ENCODE assay signal across 18 cellular contexts in the genomic region with DNA sequence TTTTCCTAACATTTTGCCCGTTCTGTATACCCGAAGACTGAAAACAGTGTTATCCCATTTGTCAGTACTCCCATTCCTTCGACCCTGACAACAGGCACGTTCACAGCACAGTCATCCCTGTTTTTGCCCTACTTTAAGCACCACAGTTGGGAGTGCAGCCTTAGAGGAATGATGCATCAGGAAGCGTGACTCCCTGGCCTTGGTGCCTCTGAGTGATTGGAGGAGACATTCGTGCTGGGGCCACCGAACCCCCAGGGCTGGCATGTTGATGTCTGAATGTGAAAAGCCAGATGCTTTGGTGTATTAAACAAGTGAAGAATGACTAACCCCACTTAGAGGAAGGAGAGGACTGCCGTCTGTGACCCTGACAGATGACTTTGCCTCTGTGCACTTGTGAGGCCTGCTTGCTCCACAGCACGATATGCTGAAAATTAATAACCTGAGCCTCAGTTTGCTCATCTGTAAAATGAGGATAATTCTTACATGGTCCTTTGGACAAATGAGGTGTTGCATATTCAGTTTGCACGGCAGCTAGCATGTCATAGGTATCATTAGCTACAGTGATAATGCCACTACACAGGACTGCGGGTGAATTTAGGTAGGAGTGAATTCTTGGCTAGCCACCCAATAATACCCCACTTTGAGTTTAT. TPM values are rescaled to one million over a fixed set of nuclear protein-coding genes. Genes with fewer than 3 reads are reported as not detected.
DNase-seq lines count a peak whose midpoint lies in the region; ATAC-seq, FAIRE-seq and TF ChIP-seq lines count a peak whose summit lies in the region.
"Had no signal": no experiment of that assay in that cellular context is flagged by ENCODE, and none has a peak within 500 bp of the region (broad histone marks: within the 10 kb centered on the region; RNA-seq: fewer than 3 reads in every experiment).

No MANE protein-coding gene starts in this region.

- peaks cover 7% of the 10 kb centered on the region for H3K36me3 Mint-ChIP-seq in stimulated activated effector memory CD8-positive, alpha-beta T cell treated with anti-CD3 and anti-CD28 coated beads, Interleukin-12 subunit alpha, Interleukin-12 subunit beta, amount 100 ng/mL, for 72 hours

- FAIRE-seq in H54 (lab: Jason Lieb, UNC) (no peak), urothelium cell line (lab: Jason Lieb, UNC) (no peak)

- WGBS in upper lobe of left lung, 2 donors, result 90 to 97% methylated on average over 11 of the region's 11 CpGs

- H3K27ac Mint-ChIP-seq in stimulated activated effector memory CD8-positive, alpha-beta T cell treated with anti-CD3 and anti-CD28 coated beads, Interleukin-12 subunit alpha, Interleukin-12 subunit beta, amount 100 ng/mL, for 72 hours, result peak overlapping the region; percentile 9

- H3K4me1 ChIP-seq in adipocyte (ENCODE audit: control insufficient read depth, insufficient read depth, low read length) (peaks cover 72% of the 10 kb centered on the region), upper lobe of left lung (peaks cover 20 to 40% (median 30%) of the 10 kb centered on the region in 4 donors)

- H3K9ac ChIP-seq in adipocyte (ENCODE audit: low read length), result no peak overlapping the region

- H3K4me3 ChIP-seq in adipocyte (ENCODE audit: low read length) (no peak overlapping the region), fibroblast of mammary gland (ENCODE audit: control insufficient read depth, low read depth, low read length) (no peak overlapping the region), upper lobe of left lung (no peak overlapping the region)
- H3K4me3 ChIP-seq: cardiac muscle cell, thoracic aorta had no signal

- no peak overlapping the region for H3K27ac ChIP-seq in upper lobe of left lung
- H3K27ac ChIP-seq: cardiac muscle cell, thoracic aorta had no signal

- H3K9me3 ChIP-seq in adipocyte (ENCODE audit: control insufficient read depth, low read length), result no peaks in the 10 kb centered on the region
- no peaks in the 10 kb centered on the region for H3K9me3 ChIP-seq in upper lobe of left lung
- H3K9me3 ChIP-seq: thoracic aorta had no signal

- no peak for TF ChIP-seq POLR2A in H54 (IDR thresholded peaks at IDR 0.05; ENCODE audit: low read depth, low read length)
- no peak for TF ChIP-seq POLR2A in upper lobe of left lung (IDR thresholded peaks at IDR 0.05)

- H3K4me1 Mint-ChIP-seq in stimulated activated effector memory CD8-positive, alpha-beta T cell treated with anti-CD3 and anti-CD28 coated beads, Interleukin-12 subunit alpha, Interleukin-12 subunit beta, amount 100 ng/mL, for 72 hours, result peaks cover 38% of the 10 kb centered on the region

- in situ Hi-C loops in KBM-7 (cut with MboI; ENCODE audit: low pct_unique_long_range_greater_than_20kb, low sequenced_read_pairs), result no loop called here

- H3K36me3 ChIP-seq in adipocyte (ENCODE audit: control insufficient read depth, insufficient read depth, low read length, severe bottlenecking) (no peaks in the 10 kb centered on the region), upper lobe of left lung (no peaks in the 10 kb centered on the region)
- H3K36me3 ChIP-seq: cardiac muscle cell, thoracic aorta had no signal

- TF ChIP-seq EP300 in upper lobe of left lung (IDR thresholded peaks at IDR 0.05), result no peak

- H3K27me3 ChIP-seq in adipocyte (replicated peaks; ENCODE audit: control insufficient read depth, insufficient read depth, low read length), result no peaks in the 10 kb centered on the region
- no peaks in the 10 kb centered on the region for H3K27me3 ChIP-seq in upper lobe of left lung
- H3K27me3 ChIP-seq: cardiac muscle cell had no signal

- DNase-seq in H54 (ENCODE audit: insufficient read length, low spot score) (peak; percentile 72), adipocyte (ENCODE audit: low read depth) (peak; percentile 71), fibroblast of mammary gland (ENCODE audit: low read depth) (peak; percentile 46), SKM-1 treated with dmso at 0.1 percent for 144 hours (lab: John Stamatoyannopoulos, UW; ENCODE audit: unreplicated experiment) (no peak), urothelium cell line (ENCODE audit: low spot score) (no peak), upper lobe of left lung (no peak), KBM-7 (no peak)
- no peak for DNase-seq in stimulated activated effector memory CD8-positive, alpha-beta T cell treated with anti-CD3 and anti-CD28 coated beads, Interleukin-12 subunit alpha, Interleukin-12 subunit beta, amount 100 ng/mL, for 72 hours (ENCODE audit: low spot score in 2 of 2)
- DNase-seq: activated naive CD4-positive, alpha-beta T cell; DND-41; NCI-H1417; NK-92 treated with Interleukin-12 subunit alpha and Interleukin-12 subunit beta, amount 100 ng/mL, for 24 hours; stimulated activated CD4-positive, alpha-beta T cell treated with anti-CD3 and anti-CD28 coated beads, Interleukin-2, amount 100 ng/mL, for 24 hours; T-helper 2 cell had no signal

- H3K9me3 Mint-ChIP-seq in stimulated activated effector memory CD8-positive, alpha-beta T cell treated with anti-CD3 and anti-CD28 coated beads, Interleukin-12 subunit alpha, Interleukin-12 subunit beta, amount 100 ng/mL, for 72 hours, result no peaks in the 10 kb centered on the region
- H3K9me3 Mint-ChIP-seq: neural crest cell had no signal

- ATAC-seq in stimulated activated effector memory CD8-positive, alpha-beta T cell treated with anti-CD3 and anti-CD28 coated beads, Interleukin-12 subunit alpha, Interleukin-12 subunit beta, amount 100 ng/mL, for 72 hours, result no peak
- ATAC-seq in upper lobe of left lung (ENCODE audit: low FRiP score in 2 of 2), result no peak
- ATAC-seq: HCT116 had no signal

- TF ChIP-seq CTCF in fibroblast of mammary gland (conservative IDR thresholded peaks at IDR 0.05; ENCODE audit: control insufficient read depth, insufficient read depth, low read depth, low read length) (no peak), upper lobe of left lung (IDR thresholded peaks at IDR 0.05) (no peak)

- no peak overlapping the region for H3K4me3 Mint-ChIP-seq in stimulated activated effector memory CD8-positive, alpha-beta T cell treated with anti-CD3 and anti-CD28 coated beads, Interleukin-12 subunit alpha, Interleukin-12 subunit beta, amount 100 ng/mL, for 72 hours
- H3K4me3 Mint-ChIP-seq: neural crest cell had no signal

RNA-seq across cellular contexts. Expression of a gene that starts 36.0 kb away (rescaled TPM):
- 10 to 100 TPM; 14.4 to 36.0 (median 22.5) TPM for total RNA-seq in upper lobe of left lung

Comparison
In these comparisons a context has a peak if more than half of its experiments do, and no peak if none do; other contexts are left out.
1. DNase-seq: peak in H54 (single experiment), adipocyte (single experiment) and fibroblast of mammary gland (single experiment); none in stimulated activated effector memory CD8-positive, alpha-beta T cell treated with anti-CD3 and anti-CD28 coated beads, Interleukin-12 subunit alpha, Interleukin-12 subunit beta, amount 100 ng/mL, for 72 hours (0 of 2), SKM-1 treated with dmso at 0.1 percent for 144 hours (single experiment), urothelium cell line (single experiment), upper lobe of left lung (0 of 2) and KBM-7 (single experiment).